Comparison of ENCODE assay signal across 21 cellular contexts in genomic region chr3:25775936-25776335, GRCh38. TPM values are rescaled to one million over a fixed set of nuclear protein-coding genes. Genes with fewer than 3 reads are reported as not detected.
DNase-seq lines count a peak whose midpoint lies in the region; ATAC-seq, FAIRE-seq and TF ChIP-seq lines count a peak whose summit lies in the region.
"Had no signal": no experiment of that assay in that cellular context is flagged by ENCODE, and none has a peak within 500 bp of the region (broad histone marks: within the 10 kb centered on the region; RNA-seq: fewer than 3 reads in every experiment).

No MANE protein-coding gene starts in this region.

- H3F3A ChIP-seq in GM23248 (ENCODE audit: insufficient read depth): no peaks in the 10 kb centered on the region

- ATAC-seq in GM18511 (IDR thresholded peaks at IDR 0.05; ENCODE audit: unreplicated experiment) (peak; percentile 73), GM19463 (IDR thresholded peaks at IDR 0.05; ENCODE audit: unreplicated experiment) (peak; percentile 73), HG02798 (IDR thresholded peaks at IDR 0.05; ENCODE audit: poor library complexity, unreplicated experiment) (peak; percentile 66), HG03575 (IDR thresholded peaks at IDR 0.05; ENCODE audit: extremely low read depth, insufficient number of reproducible peaks, low FRiP score, unreplicated experiment) (peak; percentile 42)
- ATAC-seq: heart left ventricle had no signal

- in situ Hi-C loops in GM23248 (cut with MboI): no loop called here

- H3K4me1 ChIP-seq in kidney (ENCODE audit: control insufficient read depth in 1 of 2, insufficient read depth in 1 of 2, low read depth in 1 of 2, low read length in 2 of 2): no peaks in the 10 kb centered on the region
- no peaks in the 10 kb centered on the region for H3K4me1 ChIP-seq in GM23248 (ENCODE audit: insufficient read depth)
- H3K4me1 ChIP-seq: SJCRH30, uterus had no signal

- H3K9me3 ChIP-seq in kidney (ENCODE audit: control insufficient read depth in 1 of 2, low read length in 2 of 2) (no peaks in the 10 kb centered on the region), GM23248 (ENCODE audit: low read depth) (no peaks in the 10 kb centered on the region)
- H3K9me3 ChIP-seq: uterus had no signal

- intact Hi-C loops in kidney (cut with DNase I): no loop called here

- H3K36me3 ChIP-seq in kidney (ENCODE audit: control insufficient read depth in 1 of 2, insufficient read depth in 2 of 2, low read length in 2 of 2): peaks cover 12 to 16% of the 10 kb centered on the region in 2 donors
- peaks cover 24% of the 10 kb centered on the region for H3K36me3 ChIP-seq in GM23248 (ENCODE audit: low read depth)
- H3K36me3 ChIP-seq: uterus had no signal

- H4K20me1 ChIP-seq in GM23248 (ENCODE audit: insufficient read depth): no peaks in the 10 kb centered on the region

- H3K27ac ChIP-seq in kidney (ENCODE audit: low read depth in 2 of 2, low read length in 2 of 2) (no peak overlapping the region), GM23248 (no peak overlapping the region)
- H3K27ac ChIP-seq: heart left ventricle, SJCRH30, spleen, uterus had no signal

- H3K4me3 ChIP-seq in kidney (ENCODE audit: low read length in 2 of 2): no peak overlapping the region
- no peak overlapping the region for H3K4me3 ChIP-seq in GM23248
- H3K4me3 ChIP-seq: heart left ventricle, SJCRH30, spleen, uterus had no signal

- H3K27me3 ChIP-seq in GM23248 (replicated peaks; ENCODE audit: insufficient read depth): no peaks in the 10 kb centered on the region
- H3K27me3 ChIP-seq: heart left ventricle, SJCRH30, spleen, uterus had no signal

- FAIRE-seq in kidney (lab: Jason Lieb, UNC): no peak

- no peak overlapping the region for H2AFZ ChIP-seq in GM23248

- TF ChIP-seq CTCF in kidney (IDR thresholded peaks at IDR 0.05; ENCODE audit: borderline replicate concordance, extremely low read depth, insufficient read depth): no peak

- DNase-seq in kidney (no peak), GM23248 (no peak), NCI-H524 (lab: John Stamatoyannopoulos, UW) (no peak)
- DNase-seq in activated effector memory CD4-positive, alpha-beta T cell treated with Interleukin-2 at 50 U/mL for 16 hours: no peak
- DNase-seq: activated CD4-positive, alpha-beta T cell treated with anti-CD3 and anti-CD28 coated beads for 48 hours; activated T-cell treated with anti-CD3 and anti-CD28 coated beads for 4 hours; COR-L47; GF-D8; heart left ventricle; islet precursor cell; mesenchymal stem cell; NCI-H1417 treated with DMSO at 0.1 percent for 48 hours; NCI-H446 treated with DMSO at 0.1 percent for 48 hours; OCI-M1; SJCRH30; spleen; uterus had no signal

- no peaks in the 10 kb centered on the region for H3K9me2 ChIP-seq in GM23248 (ENCODE audit: insufficient read depth)

- peaks cover 22% of the 10 kb centered on the region for H3K79me2 ChIP-seq in GM23248 (ENCODE audit: insufficient read depth)

- 95 to 96% methylated on average over 2 of the region's 2 CpGs for WGBS in GM23248 (ENCODE audit: low coverage in 1 of 2, low lambda C conversion rate in 2 of 2, missing lambda C conversion rate in 2 of 2), 2 experiments

- H3K9ac ChIP-seq in kidney (ENCODE audit: low read length in 2 of 2) (no peak overlapping the region), GM23248 (no peak overlapping the region)

- H3K4me2 ChIP-seq in GM23248 (ENCODE audit: unreplicated experiment): no peak overlapping the region

RNA-seq across cellular contexts. Expression of gene NGLY1, which starts 7.3 kb away (rescaled TPM):
- total RNA-seq in kidney: 32.0 TPM
- polyA plus RNA-seq in kidney (ENCODE audit: insufficient read depth, low read depth, low replicate concordance): 22.6 TPM
- total RNA-seq in GM23248 (2014; rRNA removed; shearing (Covaris generic)): 19.3 and 28.9 TPM in 2 replicates
- polyA plus RNA-seq in GM23248 (2016; fragmentation: Nextera tagmentation; extraction: Ambion mirVana): 29.2 and 30.4 TPM in 2 replicates

RNA-seq across cellular contexts. Expression of gene OXSM, which starts 14.0 kb away (rescaled TPM):
- total RNA-seq in kidney: 13.4 TPM
- polyA plus RNA-seq in kidney (ENCODE audit: insufficient read depth, low read depth, low replicate concordance): 21.4 TPM
- 13.1 and 17.5 TPM in 2 replicates for total RNA-seq in GM23248 (2014; rRNA removed; shearing (Covaris generic))
- polyA plus RNA-seq in GM23248 (2016; fragmentation: Nextera tagmentation; extraction: Ambion mirVana): 20.0 and 20.3 TPM in 2 replicates
